ENCODE assay signal across 11 cellular contexts in the genomic region with DNA sequence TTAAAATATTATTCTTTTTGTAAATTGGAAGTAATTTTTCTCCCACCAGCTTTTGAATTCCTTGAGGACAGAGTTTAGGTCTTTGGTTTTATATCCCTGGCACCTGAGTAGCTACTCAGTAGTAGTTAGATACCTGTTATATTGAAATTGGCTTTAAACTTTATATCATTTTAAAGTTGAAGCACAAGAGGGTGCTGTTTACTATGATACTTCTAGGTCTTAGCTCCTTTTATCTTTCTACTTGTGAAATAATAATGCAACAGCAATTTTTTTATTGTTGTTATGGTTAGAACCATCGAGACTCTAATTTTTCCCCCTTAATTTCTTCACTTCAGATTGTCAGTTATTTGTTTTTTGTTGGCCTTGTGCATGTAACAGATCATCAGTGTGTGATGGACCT. TPM values are rescaled to one million over a fixed set of nuclear protein-coding genes. Genes with fewer than 3 reads are reported as not detected.
DNase-seq lines count a peak whose midpoint lies in the region; ATAC-seq and TF ChIP-seq lines count a peak whose summit lies in the region.
"Had no signal": no experiment of that assay in that cellular context is flagged by ENCODE, and none has a peak within 500 bp of the region (broad histone marks: within the 10 kb centered on the region; RNA-seq: fewer than 3 reads in every experiment).

No MANE protein-coding gene starts in this region.

- no peak for TF ChIP-seq POLR2A in adrenal gland (IDR thresholded peaks at IDR 0.05)

- H3K36me3 ChIP-seq in adrenal gland (replicated peaks in 1 of 2) (no peaks in the 10 kb centered on the region), kidney epithelial cell (ENCODE audit: control insufficient read depth, insufficient read depth, low read length) (no peaks in the 10 kb centered on the region)
- H3K36me3 ChIP-seq: WERI-Rb-1 had no signal

- H3K27ac ChIP-seq in adrenal gland = no peak overlapping the region
- H3K27ac ChIP-seq: WERI-Rb-1 had no signal

- no peaks in the 10 kb centered on the region for H3K9me3 ChIP-seq in adrenal gland (replicated peaks in 1 of 3)

- no peak overlapping the region for H3K4me3 ChIP-seq in adrenal gland
- no peak overlapping the region for H3K4me3 ChIP-seq in kidney epithelial cell (ENCODE audit: low read depth, low read length)

- TF ChIP-seq CTCF in adrenal gland (IDR thresholded peaks at IDR 0.05) (peak; percentile 15 to 52 (median 33)), kidney epithelial cell (IDR thresholded peaks at IDR 0.05; ENCODE audit: insufficient read depth, low read length, poor library complexity, severe bottlenecking) (peak; percentile 8)

- WGBS in adrenal gland, 4 donors = 18 to 41% (median 30%) methylated on average over 1 of the region's 1 CpG

- peak; percentile 36 to 48 for DNase-seq in AML-193 (lab: John Stamatoyannopoulos, UW)
- DNase-seq in Kasumi-1 (lab: John Stamatoyannopoulos, UW) = peak; percentile 51 to 64
- DNase-seq in adrenal gland = no peak
- no peak for DNase-seq in kidney epithelial cell (ENCODE audit: low read depth)
- no peak for DNase-seq in inferior parietal cortex (ENCODE audit: extremely low spot score)
- DNase-seq in NCI-H2196 treated with DMSO at 0.1 percent for 48 hours (lab: John Stamatoyannopoulos, UW; ENCODE audit: unreplicated experiment) = no peak
- DNase-seq in cardiac septum (ENCODE audit: low spot score) = no peak
- DNase-seq: activated naive CD4-positive, alpha-beta T cell treated with anti-CD3 and anti-CD28 coated beads for 36 hours; stimulated activated CD8-positive, alpha-beta memory T cell treated with anti-CD3 and anti-CD28 coated beads, Interleukin-4, amount 100 ng/mL, for 48 hours; WERI-Rb-1 had no signal

- H3K27me3 ChIP-seq in adrenal gland (no peaks in the 10 kb centered on the region), kidney epithelial cell (ENCODE audit: control insufficient read depth, insufficient read depth, low read length) (no peaks in the 10 kb centered on the region)

- ATAC-seq in HG02678 (IDR thresholded peaks at IDR 0.05; ENCODE audit: unreplicated experiment) = no peak

- intact Hi-C loops in adrenal gland (cut with DNase I) = no loop called here
- intact Hi-C loops in cardiac septum (cut with DNase I) = no loop called here

- peaks cover 0 to 6% of the 10 kb centered on the region in 2 donors for H3K4me1 ChIP-seq in adrenal gland (replicated peaks in 1 of 2)

RNA-seq across cellular contexts. Expression of a gene that starts 46.3 kb away (rescaled TPM):
- total RNA-seq in adrenal gland = 100 to 1,000 TPM in 1 of 8 donors, 10 to 100 TPM in 7; 53.9 to 127 (median 72.9) TPM
- polyA plus RNA-seq in adrenal gland = 100 to 1,000 TPM in 1 of 3 donors, 10 to 100 TPM in 2; 38.7 to 121 (median 44.7) TPM
- total RNA-seq in kidney epithelial cell = 116 and 208 TPM in 2 replicates
- total RNA-seq in cardiac septum = 56.6 TPM

RNA-seq across cellular contexts. Expression of a gene that starts 46.7 kb away (rescaled TPM):
- total RNA-seq in adrenal gland = 10 to 100 TPM; 23.7 to 49.3 (median 41.1) TPM
- polyA plus RNA-seq in adrenal gland = 10 to 100 TPM; 27.8 to 53.1 (median 33.4) TPM
- total RNA-seq in kidney epithelial cell = 23.9 and 35.1 TPM in 2 replicates
- total RNA-seq in cardiac septum = 22.5 TPM

Comparison
In these comparisons a context has a peak if more than half of its experiments do, and no peak if none do; other contexts are left out.
1. DNase-seq: peak in AML-193 (2 of 2) and Kasumi-1 (2 of 2); none in adrenal gland (0 of 7), kidney epithelial cell (single experiment), inferior parietal cortex (single experiment), NCI-H2196 treated with DMSO at 0.1 percent for 48 hours (single experiment) and cardiac septum (single experiment).